Comparison of ENCODE assay signal across 8 cellular contexts in the genomic region with DNA sequence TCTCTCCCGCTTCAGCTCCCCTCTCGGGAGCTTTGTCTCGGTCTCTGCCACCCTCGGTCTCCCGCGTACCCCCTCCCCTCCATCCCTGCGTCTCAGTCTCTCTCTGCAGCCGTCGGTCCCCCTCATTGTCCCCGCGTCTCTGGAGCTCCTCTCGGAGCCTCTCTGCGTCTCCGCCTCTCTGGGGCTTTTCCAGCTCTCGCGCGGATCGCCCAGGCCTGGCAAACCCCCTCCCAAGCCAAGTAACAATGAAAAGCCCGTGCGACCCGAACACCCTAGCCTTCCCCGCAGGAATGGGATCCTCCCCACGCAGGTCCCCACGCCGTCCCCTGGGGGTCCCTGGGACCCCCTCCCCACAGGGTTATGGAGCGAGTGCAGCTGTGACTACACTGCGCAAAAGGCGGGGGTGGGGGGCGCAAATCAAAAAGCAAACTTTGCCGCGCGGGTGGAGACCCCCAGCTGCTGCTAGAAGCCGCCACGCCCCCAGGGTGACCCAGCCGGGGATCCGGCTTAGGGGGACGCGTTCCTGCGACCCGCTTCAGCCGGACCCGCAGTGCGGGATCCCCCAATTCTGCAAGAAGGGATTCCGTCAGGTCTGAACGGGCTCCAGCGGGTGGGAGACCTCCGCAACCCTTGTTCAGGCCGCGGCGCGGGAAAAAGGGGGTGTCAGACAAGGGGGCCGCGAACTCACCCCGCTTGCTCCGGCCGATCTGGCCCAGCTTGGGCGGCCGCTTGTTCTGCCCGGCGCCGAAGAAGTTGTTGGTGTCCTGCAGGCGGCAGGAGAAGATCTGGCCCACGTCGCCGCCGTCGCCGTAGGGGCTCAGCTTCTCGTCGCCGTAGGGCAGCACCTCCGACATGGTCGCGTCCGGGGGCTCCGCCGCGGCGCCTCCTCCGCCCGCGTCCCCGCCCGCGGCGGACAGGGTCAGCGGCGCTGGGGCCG. TPM values are rescaled to one million over a fixed set of nuclear protein-coding genes. Genes with fewer than 3 reads are reported as not detected.
DNase-seq lines count a peak whose midpoint lies in the region; ATAC-seq and TF ChIP-seq lines count a peak whose summit lies in the region.

No MANE protein-coding gene starts in this region.

- H3K9me3 ChIP-seq in left lung (no peaks in the 10 kb centered on the region), thyroid gland (no peaks in the 10 kb centered on the region)

- H3K27ac ChIP-seq in brain microvascular endothelial cell (no peak overlapping the region), left lung (peak overlapping the region; percentile 45 to 65), thyroid gland (no peak overlapping the region)

- peaks cover 97% of the 10 kb centered on the region for H3K27me3 Mint-ChIP-seq in activated naive CD4-positive, alpha-beta T cell treated with anti-CD3 and anti-CD28 coated beads, Interleukin-2, amount 10 ng/mL, durations not matched to agents 7 days and 5 days

- CTCF ChIA-PET in activated naive CD4-positive, alpha-beta T cell treated with anti-CD3 and anti-CD28 coated beads, Interleukin-2, amount 10 ng/mL, durations not matched to agents 7 days and 5 days (lab: Charles Lee): interaction anchor here (2.1 kb wide), 1 partner anchor 9 kb away, joined by 9 read pairs; no protein-coding TSS in a partner anchor

- intact Hi-C loops in left lung (cut with DNase I): loop anchor here in 1 of 2 donors (10.0 kb wide), 1 partner anchor 110 kb away; no protein-coding TSS in a partner anchor
- intact Hi-C loops in thyroid gland (cut with DNase I): no loop called here

- no peak for ATAC-seq in left lung
- no peak for ATAC-seq in activated CD4-positive, CD25-positive, alpha-beta regulatory T cell treated with anti-CD3 and anti-CD28 coated beads, Interleukin-2, amount 50 U/mL, for 24 hours
- no peak for ATAC-seq in HG03135 (IDR thresholded peaks at IDR 0.05; ENCODE audit: unreplicated experiment)

- no peak overlapping the region for H3K27ac Mint-ChIP-seq in activated naive CD4-positive, alpha-beta T cell treated with anti-CD3 and anti-CD28 coated beads, Interleukin-2, amount 10 ng/mL, durations not matched to agents 7 days and 5 days

- H3K36me3 Mint-ChIP-seq in activated naive CD4-positive, alpha-beta T cell treated with anti-CD3 and anti-CD28 coated beads, Interleukin-2, amount 10 ng/mL, durations not matched to agents 7 days and 5 days: peaks cover 2% of the 10 kb centered on the region

- DNase-seq in activated naive CD4-positive, alpha-beta T cell treated with anti-CD3 and anti-CD28 coated beads, Interleukin-2, amount 10 ng/mL, durations not matched to agents 7 days and 5 days: no peak
- DNase-seq in activated naive CD4-positive, alpha-beta T cell treated with Interleukin-2 at 50 U/mL for 16 hours: no peak
- DNase-seq in brain microvascular endothelial cell (no peak), left lung (peak; percentile 30 to 71), thyroid gland (peak in 1 of 2 donors; percentile 34), GM13976 (ENCODE audit: low spot score) (no peak)

- 0 to 2% methylated on average over 24 to 55 of the region's 89 CpGs for WGBS in thyroid gland, 2 donors

- peak overlapping the region; percentile 70 for H3K4me3 ChIP-seq in brain microvascular endothelial cell (ENCODE audit: low read depth, low read length)
- H3K4me3 ChIP-seq in left lung: peak overlapping the region; percentile 35 to 40
- H3K4me3 ChIP-seq in thyroid gland (replicated peaks in 1 of 3): peak overlapping the region; percentile 10 to 59 (median 17)

- no peak for TF ChIP-seq CTCF in brain microvascular endothelial cell (IDR thresholded peaks at IDR 0.05; ENCODE audit: low read depth, low read length, missing control alignments)
- TF ChIP-seq CTCF in left lung (IDR thresholded peaks at IDR 0.05): no peak
- no peak for TF ChIP-seq CTCF in thyroid gland (IDR thresholded peaks at IDR 0.05)
- TF ChIP-seq CTCF in GM13976 (IDR thresholded peaks at IDR 0.05; ENCODE audit: borderline replicate concordance, control extremely low read depth, extremely low read depth, insufficient read depth, missing control alignments): no peak

- H3K27me3 ChIP-seq in brain microvascular endothelial cell (replicated peaks): peaks cover 16% of the 10 kb centered on the region
- peaks cover 36 to 99% of the 10 kb centered on the region in 2 donors for H3K27me3 ChIP-seq in left lung
- peaks cover 8% of the 10 kb centered on the region for H3K27me3 ChIP-seq in thyroid gland

- H3K4me3 Mint-ChIP-seq in activated naive CD4-positive, alpha-beta T cell treated with anti-CD3 and anti-CD28 coated beads, Interleukin-2, amount 10 ng/mL, durations not matched to agents 7 days and 5 days: peak overlapping the region; percentile 59

- H3K4me1 Mint-ChIP-seq in activated naive CD4-positive, alpha-beta T cell treated with anti-CD3 and anti-CD28 coated beads, Interleukin-2, amount 10 ng/mL, durations not matched to agents 7 days and 5 days: peaks cover 13% of the 10 kb centered on the region

- H3K36me3 ChIP-seq in brain microvascular endothelial cell (replicated peaks): no peaks in the 10 kb centered on the region
- no peaks in the 10 kb centered on the region for H3K36me3 ChIP-seq in left lung
- no peaks in the 10 kb centered on the region for H3K36me3 ChIP-seq in thyroid gland

- TF ChIP-seq POLR2A in thyroid gland (IDR thresholded peaks at IDR 0.05): no peak

- H3K4me1 ChIP-seq in left lung: peaks cover 6 to 15% of the 10 kb centered on the region in 2 donors
- H3K4me1 ChIP-seq in thyroid gland: peaks cover 14 to 25% of the 10 kb centered on the region in 2 donors

- in situ Hi-C loops in brain microvascular endothelial cell (cut with HindIII; ENCODE audit: low pct_ligation_motif_present, low sequenced_read_pairs): no loop called here
- in situ Hi-C loops in GM13976 (cut with MboI; ENCODE audit: low sequenced_read_pairs, unreplicated experiment): loop anchor here (25.0 kb wide), 1 partner anchor 572 kb away; the partner anchor contains the start of gene PLA2G2E

- H3K9me3 Mint-ChIP-seq in activated naive CD4-positive, alpha-beta T cell treated with anti-CD3 and anti-CD28 coated beads, Interleukin-2, amount 10 ng/mL, durations not matched to agents 7 days and 5 days: no peaks in the 10 kb centered on the region

RNA-seq across cellular contexts. Expression of gene CAMK2N1, which starts 1.2 kb away (rescaled TPM):
- total RNA-seq in left lung (10 to 100 TPM; 17.9 to 42.2 TPM), thyroid gland (10 to 100 TPM in 1 of 4 donors, 1 to 10 TPM in 3; 3.2 to 12.2 (median 8.1) TPM)

RNA-seq across cellular contexts. Expression of gene MUL1, which starts 23.2 kb away (rescaled TPM):
- total RNA-seq in left lung: 10 to 100 TPM; 27.8 to 36.0 TPM
- total RNA-seq in thyroid gland: 10 to 100 TPM; 30.1 to 42.1 (median 35.0) TPM

Comparison
In these comparisons a context has a peak if more than half of its experiments do, and no peak if none do; other contexts are left out.
1. DNase-seq: peak in left lung (2 of 2); none in activated naive CD4-positive, alpha-beta T cell treated with anti-CD3 and anti-CD28 coated beads, Interleukin-2, amount 10 ng/mL, durations not matched to agents 7 days and 5 days (single experiment), activated naive CD4-positive, alpha-beta T cell treated with Interleukin-2 at 50 U/mL for 16 hours (single experiment), brain microvascular endothelial cell (single experiment) and GM13976 (single experiment).
2. H3K27ac ChIP-seq: peak in left lung (2 of 2); none in brain microvascular endothelial cell (single experiment) and thyroid gland (0 of 3).
3. H3K4me3 ChIP-seq: peak in every context shown above with its lines; median percentile 70 in brain microvascular endothelial cell; 38 in left lung; 17 in thyroid gland.